ENCODE assay signal across 26 cellular contexts in the genomic region with DNA sequence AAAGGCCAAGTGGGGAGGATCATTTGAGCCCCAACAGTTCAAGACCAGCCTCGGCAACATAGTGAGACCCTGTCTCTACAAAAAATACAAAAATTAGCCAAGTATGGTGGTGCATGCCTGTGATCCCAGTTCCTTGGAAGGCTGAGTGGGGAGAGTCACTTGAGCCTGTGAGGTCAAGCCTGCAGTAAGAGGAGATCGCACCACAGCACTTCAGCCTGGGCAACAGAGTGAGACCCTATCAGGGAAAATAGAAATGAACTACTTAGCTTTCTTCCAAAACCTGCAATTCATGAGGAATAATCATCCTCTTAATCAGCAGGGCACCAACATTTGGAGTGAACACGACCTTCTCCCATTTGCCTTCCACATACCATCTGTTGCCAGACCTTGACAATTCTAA.
"Had no signal": no experiment of that assay in that cellular context is flagged by ENCODE, and none has a peak within 500 bp of the region (broad histone marks: within the 10 kb centered on the region; RNA-seq: fewer than 3 reads in every experiment).

No MANE protein-coding gene starts in this region.

- H3K27ac ChIP-seq: adrenal gland, SJCRH30, SK-N-MC, WERI-Rb-1 had no signal

- ATAC-seq: activated CD8-positive, alpha-beta T cell treated with anti-CD3 and anti-CD28 coated beads for 36 hours; activated naive CD4-positive, alpha-beta T cell treated with anti-CD3 and anti-CD28 coated beads, Interleukin-2, amount 50 U/mL, for 72 hours; activated T-cell treated with anti-CD3 and anti-CD28 coated beads, Interleukin-2, amount 50 U/mL, for 72 hours; activated T-helper 17 cell treated with anti-CD3 and anti-CD28 coated beads, Interleukin-2, amount 50 U/mL, for 72 hours; Panc1 had no signal

- H3K9me3 ChIP-seq: adrenal gland, MG63, SJCRH30 had no signal

- H3K27me3 Mint-ChIP-seq: activated CD4-positive, alpha-beta T cell treated with anti-CD3 and anti-CD28 coated beads, Interleukin-2, amount 10 ng/mL, durations not matched to agents 24 days and 14 days; activated CD8-positive, alpha-beta T cell treated with anti-CD3 and anti-CD28 coated beads for 36 hours had no signal

- H3K9me3 Mint-ChIP-seq: activated CD4-positive, alpha-beta T cell treated with anti-CD3 and anti-CD28 coated beads, Interleukin-2, amount 10 ng/mL, durations not matched to agents 24 days and 14 days; activated CD8-positive, alpha-beta T cell treated with anti-CD3 and anti-CD28 coated beads for 36 hours; activated naive CD4-positive, alpha-beta T cell treated with anti-CD3 and anti-CD28 coated beads, Interleukin-2, amount 50 U/mL, for 72 hours; activated T-cell treated with anti-CD3 and anti-CD28 coated beads, Interleukin-2, amount 50 U/mL, for 72 hours; activated T-helper 17 cell treated with anti-CD3 and anti-CD28 coated beads, Interleukin-2, amount 50 U/mL, for 72 hours; brain had no signal

- H3K4me3 ChIP-seq: adrenal gland, MG63, SJCRH30, SK-N-MC had no signal

- H3K4me1 Mint-ChIP-seq: activated CD4-positive, alpha-beta T cell treated with anti-CD3 and anti-CD28 coated beads, Interleukin-2, amount 10 ng/mL, durations not matched to agents 24 days and 14 days; activated T-helper 17 cell treated with anti-CD3 and anti-CD28 coated beads, Interleukin-2, amount 50 U/mL, for 72 hours had no signal

- H3K27me3 ChIP-seq: adrenal gland, MG63, SJCRH30 had no signal

- H3K4me1 ChIP-seq: adrenal gland had no signal

- H3K36me3 ChIP-seq: adrenal gland, MG63, SJCRH30, WERI-Rb-1 had no signal

- H3K4me3 Mint-ChIP-seq: activated CD4-positive, alpha-beta T cell treated with anti-CD3 and anti-CD28 coated beads, Interleukin-2, amount 10 ng/mL, durations not matched to agents 24 days and 14 days; activated CD8-positive, alpha-beta T cell treated with anti-CD3 and anti-CD28 coated beads for 36 hours; activated T-cell treated with anti-CD3 and anti-CD28 coated beads, Interleukin-2, amount 50 U/mL, for 72 hours; activated T-helper 17 cell treated with anti-CD3 and anti-CD28 coated beads, Interleukin-2, amount 50 U/mL, for 72 hours; brain had no signal

- H3K36me3 Mint-ChIP-seq: activated naive CD4-positive, alpha-beta T cell treated with anti-CD3 and anti-CD28 coated beads, Interleukin-2, amount 50 U/mL, for 72 hours; brain had no signal

- H3K27ac Mint-ChIP-seq: activated CD4-positive, alpha-beta T cell treated with anti-CD3 and anti-CD28 coated beads, Interleukin-2, amount 10 ng/mL, durations not matched to agents 24 days and 14 days; activated CD8-positive, alpha-beta T cell treated with anti-CD3 and anti-CD28 coated beads for 36 hours; activated naive CD4-positive, alpha-beta T cell treated with anti-CD3 and anti-CD28 coated beads, Interleukin-2, amount 50 U/mL, for 72 hours; activated T-cell treated with anti-CD3 and anti-CD28 coated beads, Interleukin-2, amount 50 U/mL, for 72 hours; activated T-helper 17 cell treated with anti-CD3 and anti-CD28 coated beads, Interleukin-2, amount 50 U/mL, for 72 hours had no signal

- DNase-seq: activated CD4-positive, alpha-beta T cell treated with anti-CD3 and anti-CD28 coated beads, Interleukin-2, amount 10 ng/mL, durations not matched to agents 24 days and 14 days; activated CD4-positive, alpha-beta T cell treated with anti-CD3 and anti-CD28 coated beads, Interleukin-2, amount 50 U/mL, for 4 hours; activated CD8-positive, alpha-beta T cell treated with anti-CD3 and anti-CD28 coated beads for 36 hours; activated effector memory CD4-positive, alpha-beta T cell treated with anti-CD3 and anti-CD28 coated beads, Interleukin-2, amount 50 U/mL, for 16 hours; activated naive CD4-positive, alpha-beta T cell treated with Interleukin-2 at 50 U/mL for 16 hours; activated T-cell treated with anti-CD3 and anti-CD28 coated beads, Interleukin-2, amount 50 U/mL, for 1 hour; activated T-cell treated with anti-CD3 and anti-CD28 coated beads, Interleukin-2, amount 50 U/mL, for 72 hours; adrenal gland; caudate nucleus; Kasumi-1; NCI-H1048; NCI-H1436; NCI-H1694; NCI-H1930; NCI-H345; NCI-H524 treated with DMSO at 0.1 percent for 48 hours; SHP77; T1000; WERI-Rb-1 had no signal
